Comparison of ENCODE assay signal across 1 cellular context in genomic region chr15:43881944-43882343, GRCh38.
TF ChIP-seq lines count a peak whose summit lies in the region.

No MANE protein-coding gene starts in this region.

TF ChIP-seq in H1, 55 proteins besides CTCF, POLR2A, EP300 and RAD21:
- TF ChIP-seq MAFK (IDR thresholded peaks at IDR 0.05; ENCODE audit: low read depth, low read length) (no peak), TAF7 (optimal IDR thresholded peaks at IDR 0.05; ENCODE audit: borderline replicate concordance, low read depth, low read length) (no peak), SUZ12 (IDR thresholded peaks at IDR 0.05; ENCODE audit: low read length) (no peak), BRCA1 (IDR thresholded peaks at IDR 0.05; ENCODE audit: low read depth, low read length) (no peak), TAF1 (IDR thresholded peaks at IDR 0.05; ENCODE audit: low read depth, low read length) (no peak), SIX5 (IDR thresholded peaks at IDR 0.05; ENCODE audit: low read depth, low read length) (no peak)
